Comparison of ENCODE assay signal across 9 cellular contexts in the genomic region with DNA sequence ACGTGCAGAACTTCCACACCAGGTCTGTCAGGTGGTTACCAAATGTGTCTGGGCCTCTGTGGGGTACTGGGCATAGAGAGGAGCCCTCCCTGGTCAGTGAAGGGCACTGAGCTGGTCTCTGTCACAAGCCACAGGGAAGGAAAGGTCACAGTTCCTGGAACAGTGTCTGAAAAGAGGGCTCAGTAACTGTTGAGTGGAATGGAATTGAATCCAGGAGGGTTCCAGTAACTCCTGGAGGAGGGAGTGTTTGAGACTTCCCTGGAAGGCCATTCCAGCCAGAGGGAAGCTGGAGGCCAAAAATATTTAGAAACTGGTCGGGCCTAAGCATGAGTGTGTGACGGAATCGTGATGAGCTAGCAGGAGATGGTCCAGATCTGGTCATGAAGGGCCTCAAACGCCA. TPM values are rescaled to one million over a fixed set of nuclear protein-coding genes. Genes with fewer than 3 reads are reported as not detected.
"Had no signal": no experiment of that assay in that cellular context is flagged by ENCODE, and none has a peak within 500 bp of the region (broad histone marks: within the 10 kb centered on the region; RNA-seq: fewer than 3 reads in every experiment).

No MANE protein-coding gene starts in this region.

- H3K27ac ChIP-seq: HL-60 had no signal

- DNase-seq: IMR-90, KG1 had no signal

- H3K27ac Mint-ChIP-seq: GM23338 had no signal

- H3K4me1 Mint-ChIP-seq: GM23338 had no signal

- H3K4me3 ChIP-seq: GM23338, HAP-1, K562 had no signal

- H3K9me3 ChIP-seq: HAP-1 had no signal

- H3K4me2 ChIP-seq: GM23338 had no signal

- H3K4me3 Mint-ChIP-seq: GM23338 had no signal

- H3K36me3 ChIP-seq: HAP-1 had no signal

- ATAC-seq: GM23338, HCT116, HepG2, K562 had no signal

- H3K9me3 Mint-ChIP-seq: GM23338 had no signal

- H2AFZ ChIP-seq: GM23338 had no signal

- H3K4me1 ChIP-seq: HAP-1 had no signal

RNA-seq across cellular contexts. Expression of a gene that starts 7.9 kb away (rescaled TPM):
- total RNA-seq: HT1080, K562 had no signal
- polyA plus RNA-seq: K562 had no signal

RNA-seq across cellular contexts. Expression of a gene that starts 13.8 kb away (rescaled TPM):
- total RNA-seq: HepG2 had no signal
- polyA plus RNA-seq: HepG2 had no signal
